8 cellular contexts compared by ENCODE assay signal in the genomic region with DNA sequence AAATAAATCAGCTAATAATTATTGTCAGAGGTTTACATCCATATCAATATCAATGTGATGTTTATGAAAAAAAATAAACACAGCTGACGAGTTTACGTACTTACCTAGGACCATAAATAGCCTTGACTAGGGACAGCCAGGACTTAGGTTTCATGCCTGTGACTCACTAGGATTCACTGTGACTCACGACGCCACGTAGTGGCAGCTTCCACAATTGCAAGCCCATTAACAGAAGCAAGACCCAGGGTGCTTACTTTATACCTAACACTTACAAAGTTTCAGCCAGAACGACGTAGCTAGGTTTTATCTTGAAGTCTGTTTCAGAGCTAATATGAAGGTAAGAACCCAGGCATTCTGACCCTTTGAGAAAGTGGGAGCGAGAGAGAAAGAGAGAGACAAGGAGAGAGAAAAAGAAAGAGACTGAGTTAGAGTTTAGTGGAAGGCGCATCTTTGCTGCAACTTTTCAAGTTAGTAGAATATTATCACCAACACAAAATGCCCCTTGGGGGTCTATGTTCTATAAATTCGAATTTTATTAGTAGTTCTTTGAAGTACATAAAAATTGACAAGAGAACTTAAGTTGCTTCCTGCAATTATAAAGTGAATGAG.
A peak's percentile ranks its signal among the peaks of the same experiment; 100 is the strongest.
DNase-seq lines count a peak whose midpoint lies in the region; ATAC-seq and TF ChIP-seq lines count a peak whose summit lies in the region.

No MANE protein-coding gene starts in this region.

- intact Hi-C loops in tibial artery (cut with DNase I; ENCODE audit: low total_unique reads) = no loop called here

- TF ChIP-seq CTCF in fibroblast of villous mesenchyme (IDR thresholded peaks at IDR 0.05; ENCODE audit: insufficient read depth, low read depth, low read length) = peak; percentile 94
- peak in 1 of 3 donors; percentile 15 for TF ChIP-seq CTCF in omental fat pad (IDR thresholded peaks at IDR 0.05)
- TF ChIP-seq CTCF in tibial artery (IDR thresholded peaks at IDR 0.05) = peak; percentile 78 to 93

- DNase-seq in ELF-1 (ENCODE audit: low read depth, low spot score) = peak; percentile 80
- DNase-seq in Jurkat, Clone E6-1 (ENCODE audit: low read depth, low spot score) = peak; percentile 88
- DNase-seq in RPMI8226 = peak; percentile 75
- DNase-seq in activated T-helper 1 cell treated with anti-CD3 and anti-CD28 coated beads, Interleukin-2, amount 50 U/mL, for 16 hours (ENCODE audit: low read depth in 1 of 2, low spot score in 1 of 2) = peak; percentile 54 to 62
- peak; percentile 87 for DNase-seq in fibroblast of villous mesenchyme (ENCODE audit: low read depth)
- DNase-seq in omental fat pad (ENCODE audit: low spot score) = peak; percentile 93
- peak; percentile 90 to 91 for DNase-seq in tibial artery

- no peaks in the 10 kb centered on the region for H3K9me3 ChIP-seq in tibial artery

- H3K36me3 ChIP-seq in tibial artery = no peaks in the 10 kb centered on the region

- H3K4me3 ChIP-seq in Jurkat, Clone E6-1 (ENCODE audit: low read length) = no peak overlapping the region
- H3K4me3 ChIP-seq in fibroblast of villous mesenchyme (ENCODE audit: low read depth, low read length) (no peak overlapping the region), tibial artery (no peak overlapping the region)

- H3K27ac ChIP-seq in tibial artery = no peak overlapping the region

- no peaks in the 10 kb centered on the region for H3K27me3 ChIP-seq in tibial artery

- ATAC-seq in GM21717 (IDR thresholded peaks at IDR 0.05; ENCODE audit: unreplicated experiment) (peak; percentile 83), omental fat pad (ENCODE audit: low FRiP score) (no peak)

- H3K4me1 ChIP-seq in tibial artery = peaks cover 0 to 9% (median 4%) of the 10 kb centered on the region in 4 donors
